1 cellular context compared by ENCODE assay signal in genomic region chr17:48420823-48421222, GRCh38.
TF ChIP-seq lines count a peak whose summit lies in the region.

No MANE protein-coding gene starts in this region.

TF ChIP-seq in H1, 55 proteins besides CTCF, POLR2A, EP300 and RAD21 (continued from another document):
- no peak for TF ChIP-seq ATF2 (IDR thresholded peaks at IDR 0.05; ENCODE audit: low read length)
